ENCODE assay signal across 7 cellular contexts in the genomic region with DNA sequence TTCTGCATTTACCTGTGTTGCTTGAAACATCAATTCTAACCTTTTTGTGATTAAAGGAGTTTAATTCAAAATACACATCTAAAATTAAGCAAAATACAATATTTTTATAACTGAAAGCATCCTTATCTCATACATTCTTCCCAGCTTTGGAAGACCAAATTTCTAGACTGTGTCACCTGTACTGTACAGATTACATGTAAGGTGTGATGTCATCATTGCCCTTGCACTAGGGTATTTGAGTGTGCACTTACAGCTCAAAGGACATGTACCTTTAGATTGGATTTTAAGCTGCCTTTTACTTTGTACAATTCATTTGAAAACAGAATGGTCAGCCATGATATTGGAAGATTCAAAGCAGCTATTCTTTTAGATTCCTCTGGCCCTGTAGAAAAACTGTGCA.
"Had no signal": no experiment of that assay in that cellular context is flagged by ENCODE, and none has a peak within 500 bp of the region (broad histone marks: within the 10 kb centered on the region; RNA-seq: fewer than 3 reads in every experiment).

No MANE protein-coding gene starts in this region.

- H3K4me3 ChIP-seq: GM23248 had no signal

- H3K9me3 Mint-ChIP-seq: H9 had no signal

- H3K4me3 Mint-ChIP-seq: H9, IgD-negative memory B cell had no signal

- DNase-seq: GM23248, H9, HCEC 1CT, KBM-7 had no signal

- H3K4me1 Mint-ChIP-seq: IgD-negative memory B cell had no signal

- H3K36me3 Mint-ChIP-seq: IgD-negative memory B cell had no signal

- H3K27me3 Mint-ChIP-seq: IgD-negative memory B cell had no signal

- FAIRE-seq: H1, H54 had no signal

- H2AFZ ChIP-seq: GM23248 had no signal

- H3K27ac Mint-ChIP-seq: H9, IgD-negative memory B cell had no signal

- H3K27ac ChIP-seq: GM23248 had no signal

- H3K9ac ChIP-seq: GM23248 had no signal
